Comparison of ENCODE assay signal across 24 cellular contexts in the genomic region with DNA sequence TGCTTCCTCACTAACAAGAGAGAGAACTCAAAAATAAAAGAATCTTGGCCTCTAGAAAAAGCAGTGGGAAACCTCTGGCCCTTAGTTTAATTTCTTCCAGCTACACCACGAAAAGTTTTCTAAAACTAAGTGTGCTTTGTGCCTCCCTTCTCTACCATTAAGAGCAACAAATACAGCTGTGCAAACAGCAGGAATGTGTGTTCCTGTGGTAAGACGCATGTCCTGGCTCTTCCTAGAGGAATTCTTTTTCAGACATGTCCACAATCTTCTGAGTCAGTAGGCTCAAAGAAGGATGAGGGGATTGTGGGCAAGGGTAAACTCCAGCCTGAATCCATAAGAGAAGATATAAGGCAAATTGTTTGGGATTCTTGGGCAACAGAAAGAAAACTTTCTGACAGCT.
A peak's percentile ranks its signal among the peaks of the same experiment; 100 is the strongest.
DNase-seq lines count a peak whose midpoint lies in the region; ATAC-seq and TF ChIP-seq lines count a peak whose summit lies in the region.
"Had no signal": no experiment of that assay in that cellular context is flagged by ENCODE, and none has a peak within 500 bp of the region (broad histone marks: within the 10 kb centered on the region; RNA-seq: fewer than 3 reads in every experiment).

No MANE protein-coding gene starts in this region.

- H3K27ac Mint-ChIP-seq in progenitor cell of endocrine pancreas = peak overlapping the region; percentile 54
- H3K27ac Mint-ChIP-seq: activated CD4-positive, alpha-beta T cell treated with anti-CD3 and anti-CD28 coated beads, Interleukin-2, amount 10 ng/mL, durations not matched to agents 24 days and 14 days; H9; IgD-negative memory B cell had no signal

- ATAC-seq in PC-3 = peak; percentile 58; the same call in 1 of the 2 replicates
- no peak for ATAC-seq in Right ventricle myocardium superior (ENCODE audit: poor library complexity)
- no peak for ATAC-seq in upper lobe of left lung (ENCODE audit: low FRiP score in 2 of 2)
- ATAC-seq in activated CD4-positive, CD25-positive, alpha-beta regulatory T cell treated with anti-CD3 and anti-CD28 coated beads, Interleukin-2, amount 50 U/mL, for 24 hours = no peak
- ATAC-seq: right lobe of liver had no signal

- no peaks in the 10 kb centered on the region for H3K9me2 ChIP-seq in PC-3 (replicated peaks; ENCODE audit: low read length)

- no peak overlapping the region for H3K9ac ChIP-seq in PC-3 (ENCODE audit: low read length)

- H3K79me2 ChIP-seq in PC-3 (ENCODE audit: low read length) = no peaks in the 10 kb centered on the region

- no peak overlapping the region for H3K4me3 Mint-ChIP-seq in progenitor cell of endocrine pancreas (ENCODE audit: low read depth)
- H3K4me3 Mint-ChIP-seq: activated CD4-positive, alpha-beta T cell treated with anti-CD3 and anti-CD28 coated beads, Interleukin-2, amount 10 ng/mL, durations not matched to agents 24 days and 14 days; H9; IgD-negative memory B cell had no signal

- intact Hi-C loops in PC-3 (cut with micrococcal nuclease) = no loop called here
- intact Hi-C loops in Right ventricle myocardium superior (cut with DNase I) = no loop called here

- no peaks in the 10 kb centered on the region for H3K36me3 Mint-ChIP-seq in progenitor cell of endocrine pancreas (ENCODE audit: insufficient read depth)
- H3K36me3 Mint-ChIP-seq: IgD-negative memory B cell had no signal

- H4K20me1 ChIP-seq in PC-3 (ENCODE audit: low read length) = no peaks in the 10 kb centered on the region

- no peak overlapping the region for H3K27ac ChIP-seq in PC-3 (ENCODE audit: low read length)
- H3K27ac ChIP-seq in upper lobe of left lung = no peak overlapping the region
- H3K27ac ChIP-seq: adrenal gland, dorsolateral prefrontal cortex, right lobe of liver had no signal

- 53 to 58% methylated on average over 2 of the region's 2 CpGs for WGBS in upper lobe of left lung, 2 donors

- H3K9me3 ChIP-seq in PC-3 (ENCODE audit: low read length) (no peaks in the 10 kb centered on the region), upper lobe of left lung (no peaks in the 10 kb centered on the region)
- H3K9me3 ChIP-seq: adrenal gland, right lobe of liver, tibial nerve had no signal

- peak; percentile 4 for DNase-seq in EL
- peak; percentile 14 for DNase-seq in PC-3
- peak; percentile 60 for DNase-seq in fibroblast of mammary gland (ENCODE audit: low read depth)
- DNase-seq in progenitor cell of endocrine pancreas (ENCODE audit: low spot score, unreplicated experiment) = no peak
- DNase-seq in Kasumi-1 (lab: John Stamatoyannopoulos, UW) = no peak
- DNase-seq in Right ventricle myocardium superior = no peak
- no peak for DNase-seq in upper lobe of left lung
- DNase-seq: activated CD4-positive, alpha-beta T cell treated with anti-CD3 and anti-CD28 coated beads, Interleukin-2, amount 10 ng/mL, durations not matched to agents 24 days and 14 days; activated effector memory CD4-positive, alpha-beta T cell treated with anti-CD3 and anti-CD28 coated beads, Interleukin-2, amount 50 U/mL, for 16 hours; adrenal gland; central memory CD4-positive, alpha-beta T cell; dorsolateral prefrontal cortex; erythroblast; H9; head of caudate nucleus; NCI-H187; NCI-H345; right lobe of liver; SHP77; stimulated activated CD4-positive, alpha-beta T cell treated with anti-CD3 and anti-CD28 coated beads, Interleukin-2, amount 100 ng/mL, for 24 hours; stimulated activated naive CD4-positive, alpha-beta T cell treated with Interleukin-2 at 50 U/mL for 16 hours had no signal

- H3K36me3 ChIP-seq in PC-3 (ENCODE audit: low read depth, low read length) (no peaks in the 10 kb centered on the region), upper lobe of left lung (no peaks in the 10 kb centered on the region)
- H3K36me3 ChIP-seq: adrenal gland, right lobe of liver, tibial nerve had no signal

- no peaks in the 10 kb centered on the region for H3K27me3 Mint-ChIP-seq in progenitor cell of endocrine pancreas
- H3K27me3 Mint-ChIP-seq: IgD-negative memory B cell had no signal

- no peak overlapping the region for H3K4me2 ChIP-seq in PC-3 (ENCODE audit: low read length)

- H3K27me3 ChIP-seq in PC-3 (ENCODE audit: low read length) (no peaks in the 10 kb centered on the region), upper lobe of left lung (no peaks in the 10 kb centered on the region)
- H3K27me3 ChIP-seq: adrenal gland, right lobe of liver, tibial nerve had no signal

- H3K9me3 Mint-ChIP-seq in progenitor cell of endocrine pancreas (ENCODE audit: low read depth) = no peaks in the 10 kb centered on the region
- H3K9me3 Mint-ChIP-seq: activated CD4-positive, alpha-beta T cell treated with anti-CD3 and anti-CD28 coated beads, Interleukin-2, amount 10 ng/mL, durations not matched to agents 24 days and 14 days; H9; IgD-negative memory B cell had no signal

- peaks cover 38% of the 10 kb centered on the region for H3K4me1 Mint-ChIP-seq in progenitor cell of endocrine pancreas (ENCODE audit: low read depth)
- H3K4me1 Mint-ChIP-seq: activated CD4-positive, alpha-beta T cell treated with anti-CD3 and anti-CD28 coated beads, Interleukin-2, amount 10 ng/mL, durations not matched to agents 24 days and 14 days had no signal

- TF ChIP-seq CTCF in PC-3 (conservative IDR thresholded peaks at IDR 0.05; ENCODE audit: low read depth, low read length) (no peak), fibroblast of mammary gland (conservative IDR thresholded peaks at IDR 0.05; ENCODE audit: control insufficient read depth, insufficient read depth, low read depth, low read length) (no peak), progenitor cell of endocrine pancreas (IDR thresholded peaks at IDR 0.05; ENCODE audit: unreplicated experiment) (no peak), upper lobe of left lung (IDR thresholded peaks at IDR 0.05) (no peak)

- TF ChIP-seq POLR2A in upper lobe of left lung (IDR thresholded peaks at IDR 0.05) = no peak

- BruUV-seq in PC-3 (replicated peaks; lab: Mats Ljungman, UMichigan) = no TSS peak

- POLR2A ChIA-PET in PC-3 (lab: Charles Lee; ENCODE audit: unreplicated experiment) = no interaction called here

- no peaks in the 10 kb centered on the region for H3F3A ChIP-seq in PC-3 (ENCODE audit: low read length, unreplicated experiment)

- H3K4me3 ChIP-seq in PC-3 (ENCODE audit: low read length) = no peak overlapping the region
- H3K4me3 ChIP-seq in fibroblast of mammary gland (ENCODE audit: control insufficient read depth, low read depth, low read length) = no peak overlapping the region
- no peak overlapping the region for H3K4me3 ChIP-seq in upper lobe of left lung
- H3K4me3 ChIP-seq: adrenal gland, dorsolateral prefrontal cortex, right lobe of liver, tibial nerve had no signal

- TF ChIP-seq EP300 in upper lobe of left lung (IDR thresholded peaks at IDR 0.05) = no peak

- no peaks in the 10 kb centered on the region for H3K4me1 ChIP-seq in PC-3 (ENCODE audit: insufficient read depth, low read length)
- H3K4me1 ChIP-seq in upper lobe of left lung = no peaks in the 10 kb centered on the region
- H3K4me1 ChIP-seq: adrenal gland, right lobe of liver had no signal

- H2AFZ ChIP-seq in PC-3 (ENCODE audit: low read length) = no peak overlapping the region

- CTCF ChIA-PET in PC-3 (lab: Charles Lee) = no interaction called here

Comparison
In these comparisons a context has a peak if more than half of its experiments do, and no peak if none do; other contexts are left out.
1. DNase-seq: peak in EL (single experiment), PC-3 (single experiment) and fibroblast of mammary gland (single experiment); none in progenitor cell of endocrine pancreas (single experiment), Kasumi-1 (0 of 2), Right ventricle myocardium superior (single experiment) and upper lobe of left lung (0 of 2).